28 cellular contexts compared by ENCODE assay signal in the genomic region with DNA sequence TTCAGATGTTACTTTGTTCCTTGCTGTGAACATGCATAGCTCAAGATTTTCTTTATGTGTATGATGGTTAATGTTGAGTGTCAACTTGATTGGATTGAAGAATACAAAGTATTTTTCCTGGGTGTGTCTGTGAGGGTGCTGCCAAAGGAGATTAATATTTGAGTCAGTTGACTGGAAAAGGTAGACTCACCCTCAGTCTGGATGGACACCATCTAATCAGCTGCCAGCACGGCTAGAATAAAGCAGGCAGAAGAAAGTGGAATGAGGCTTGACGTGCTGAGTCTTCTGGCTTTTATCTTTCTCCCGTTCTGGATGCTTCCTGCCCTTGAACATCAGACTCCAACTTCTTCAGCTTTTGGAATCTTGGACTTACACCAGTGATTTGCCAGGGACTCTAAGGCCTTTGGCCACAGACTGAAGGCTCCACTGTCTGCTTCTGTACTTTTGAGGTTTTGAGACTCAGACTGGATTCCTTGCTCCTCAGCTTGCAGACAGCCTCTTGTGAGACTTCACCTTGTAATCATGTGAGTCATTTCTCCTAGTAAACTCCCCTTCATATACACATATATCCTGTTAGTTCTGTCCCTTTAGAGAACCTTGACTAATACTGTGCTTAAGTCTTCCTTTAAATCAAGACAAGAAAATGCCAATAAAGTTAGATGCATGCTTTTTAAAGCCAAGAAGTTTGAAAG.
A peak's percentile ranks its signal among the peaks of the same experiment; 100 is the strongest.
DNase-seq lines count a peak whose midpoint lies in the region; ATAC-seq, FAIRE-seq and TF ChIP-seq lines count a peak whose summit lies in the region.
"Had no signal": no experiment of that assay in that cellular context is flagged by ENCODE, and none has a peak within 500 bp of the region (broad histone marks: within the 10 kb centered on the region; RNA-seq: fewer than 3 reads in every experiment).

No MANE protein-coding gene starts in this region.

- no peak for TF ChIP-seq EP300 in H1 (IDR thresholded peaks at IDR 0.05; ENCODE audit: borderline replicate concordance in 1 of 2, low read depth in 2 of 2, low read length in 2 of 2)

- no peak overlapping the region for H2BK12ac ChIP-seq in H1 (ENCODE audit: low read depth, low read length)

- H3K27ac ChIP-seq in AG04450 (ENCODE audit: low read depth, low read length) (no peak overlapping the region), PC-3 (ENCODE audit: low read length) (no peak overlapping the region), H1 (ENCODE audit: low read depth, low read length) (no peak overlapping the region)
- H3K27ac ChIP-seq: tibial artery, VCaP had no signal

- H3K27me3 ChIP-seq in AG04450 (ENCODE audit: control insufficient read depth, insufficient read depth, low read length): no peaks in the 10 kb centered on the region
- H3K27me3 ChIP-seq in PC-3 (ENCODE audit: low read length): no peaks in the 10 kb centered on the region
- no peaks in the 10 kb centered on the region for H3K27me3 ChIP-seq in H1 (replicated peaks in 1 of 4; ENCODE audit: control insufficient read depth in 3 of 4, extremely low read depth in 1 of 4, insufficient read depth in 3 of 4, low read length in 3 of 4)
- H3K27me3 ChIP-seq: BE2C, tibial artery had no signal

- no peak overlapping the region for H3K4me2 ChIP-seq in PC-3 (ENCODE audit: low read length)
- no peak overlapping the region for H3K4me2 ChIP-seq in H1 (ENCODE audit: insufficient read depth in 1 of 2, low read depth in 2 of 2, low read length in 2 of 2)

- H3K79me2 ChIP-seq in PC-3 (ENCODE audit: low read length) (no peaks in the 10 kb centered on the region), H1 (ENCODE audit: control insufficient read depth in 1 of 2, insufficient read depth in 2 of 2, low read length in 2 of 2) (no peaks in the 10 kb centered on the region)

- no peak overlapping the region for H4K91ac ChIP-seq in H1 (replicated peaks; ENCODE audit: insufficient read length, low read length)

- H3K4me3 ChIP-seq in AG04450 (ENCODE audit: low read depth, low read length) (no peak overlapping the region), PC-3 (ENCODE audit: low read length) (no peak overlapping the region), H1 (ENCODE audit: extremely low read depth in 1 of 4, insufficient read depth in 2 of 4, low read depth in 3 of 4, low read length in 4 of 4) (no peak overlapping the region)
- H3K4me3 ChIP-seq: tibial artery had no signal

- H2BK5ac ChIP-seq in H1 (ENCODE audit: low read depth, low read length): no peak overlapping the region

- no peak overlapping the region for H2AK5ac ChIP-seq in H1 (ENCODE audit: low read depth, low read length)

- H4K20me1 ChIP-seq in PC-3 (ENCODE audit: low read length) (no peaks in the 10 kb centered on the region), H1 (replicated peaks in 1 of 2; ENCODE audit: control insufficient read depth in 1 of 2, insufficient read depth in 2 of 2, low read length in 2 of 2) (no peaks in the 10 kb centered on the region)

- H2BK120ac ChIP-seq in H1 (replicated peaks; ENCODE audit: low read depth, low read length): no peak overlapping the region

- H4K5ac ChIP-seq in H1 (ENCODE audit: insufficient read length, low read depth, low read length): no peak overlapping the region

- H3K9me3 ChIP-seq in AG04450 (ENCODE audit: control insufficient read depth, insufficient read depth, low read length) (no peaks in the 10 kb centered on the region), PC-3 (ENCODE audit: low read length) (no peaks in the 10 kb centered on the region), H1 (ENCODE audit: insufficient read depth in 2 of 2, low read depth in 1 of 2, low read length in 1 of 2) (no peaks in the 10 kb centered on the region)
- H3K9me3 ChIP-seq: BE2C, tibial artery had no signal

- no peak overlapping the region for H2BK15ac ChIP-seq in H1 (ENCODE audit: low read length)

- H3K9me2 ChIP-seq in PC-3 (replicated peaks; ENCODE audit: low read length): no peaks in the 10 kb centered on the region

- H3K9ac ChIP-seq in PC-3 (ENCODE audit: low read length) (no peak overlapping the region), H1 (replicated peaks in 1 of 4; ENCODE audit: extremely low read depth in 1 of 4, low read depth in 3 of 4, low read length in 3 of 4) (no peak overlapping the region)

- no peak overlapping the region for H4K8ac ChIP-seq in H1 (ENCODE audit: extremely low read depth, insufficient read depth, low read length)

- H3K23me2 ChIP-seq in H1 (ENCODE audit: low read depth, low read length): no peaks in the 10 kb centered on the region

- no peak overlapping the region for H3K56ac ChIP-seq in H1 (replicated peaks; ENCODE audit: insufficient read length, low read depth, low read length)

- no peaks in the 10 kb centered on the region for H3F3A ChIP-seq in PC-3 (ENCODE audit: low read length, unreplicated experiment)

- WGBS in H1 (ENCODE audit: extremely low coverage in 1 of 2, insufficient coverage in 1 of 2, insufficient read length in 1 of 2, insufficient replicate concordance in 2 of 2, low coverage in 1 of 2, low lambda C conversion rate in 2 of 2, missing lambda C conversion rate in 1 of 2), 2 experiments: 95% methylated on average over 3 of the region's 3 CpGs; no CpG with 5 or more reads in 1 of the 2 experiments

- H3K4me1 ChIP-seq in PC-3 (ENCODE audit: insufficient read depth, low read length) (no peaks in the 10 kb centered on the region), H1 (replicated peaks in 1 of 4; ENCODE audit: control insufficient read depth in 3 of 4, insufficient read depth in 4 of 4, low read length in 3 of 4) (no peaks in the 10 kb centered on the region)
- H3K4me1 ChIP-seq: tibial artery had no signal

- no peaks in the 10 kb centered on the region for H3K79me1 ChIP-seq in H1 (ENCODE audit: low read depth, low read length)

- POLR2A ChIA-PET in AG04450 (lab: Yijun Ruan, JAX) (no interaction called here), PC-3 (lab: Charles Lee; ENCODE audit: unreplicated experiment) (no interaction called here), H1 (lab: Charles Lee; ENCODE audit: partially characterized antibody) (interaction anchor here (1.2 kb wide), 1 partner anchor 10 kb away, joined by 3 read pairs; no protein-coding TSS in a partner anchor)

- BruUV-seq in PC-3 (replicated peaks; lab: Mats Ljungman, UMichigan): no TSS peak

- TF ChIP-seq RAD21 in H1 (IDR thresholded peaks at IDR 0.05 in 1 of 2, conservative IDR thresholded peaks at IDR 0.05 in 1 of 2; ENCODE audit: low read depth in 2 of 2, low read length in 2 of 2): no peak

- TF ChIP-seq POLR2A in H1 (IDR thresholded peaks at IDR 0.05; ENCODE audit: control extremely low read depth in 1 of 2, low read depth in 2 of 2, low read length in 2 of 2): no peak

- peak; percentile 37; the same call in 1 of the 2 replicates for ATAC-seq in PC-3
- no peak for ATAC-seq in GM21526 (IDR thresholded peaks at IDR 0.05; ENCODE audit: low FRiP score, unreplicated experiment)

- CTCF ChIA-PET in AG04450 (lab: Charles Lee): no interaction called here
- CTCF ChIA-PET in PC-3 (lab: Charles Lee): no interaction called here
- CTCF ChIA-PET in H1 (lab: Charles Lee; ENCODE audit: partially characterized antibody): interaction anchor here (2.0 kb wide), 1 partner anchor 13 kb away, joined by 4 read pairs; no protein-coding TSS in a partner anchor

- H3K23ac ChIP-seq in H1 (ENCODE audit: insufficient read length): no peak overlapping the region

- H3K4ac ChIP-seq in H1 (replicated peaks; ENCODE audit: insufficient read length, low read depth, low read length): no peak overlapping the region

- H3K14ac ChIP-seq in H1 (ENCODE audit: insufficient read length): no peak overlapping the region

- no peak overlapping the region for H2BK20ac ChIP-seq in H1 (ENCODE audit: low read length)

- intact Hi-C loops in PC-3 (cut with micrococcal nuclease): no loop called here

- TF ChIP-seq CTCF in AG04450 (IDR thresholded peaks at IDR 0.05; ENCODE audit: low read depth, low read length): no peak
- no peak for TF ChIP-seq CTCF in PC-3 (conservative IDR thresholded peaks at IDR 0.05; ENCODE audit: low read depth, low read length)
- TF ChIP-seq CTCF in H1 (IDR thresholded peaks at IDR 0.05; ENCODE audit: control extremely low read depth in 1 of 3, insufficient read depth in 1 of 3, low read depth in 1 of 3, low read length in 3 of 3): no peak

- H2AFZ ChIP-seq in PC-3 (ENCODE audit: low read length): no peak overlapping the region
- peak overlapping the region; percentile 68 for H2AFZ ChIP-seq in H1 (ENCODE audit: low read length)

- no peak for FAIRE-seq in H1 (lab: Jason Lieb, UNC)
- FAIRE-seq: A204.1, GM12892, RCC 7860 had no signal

- no peaks in the 10 kb centered on the region for H3K36me3 ChIP-seq in PC-3 (ENCODE audit: low read depth, low read length)
- no peaks in the 10 kb centered on the region for H3K36me3 ChIP-seq in H1 (ENCODE audit: control insufficient read depth in 2 of 4, insufficient read depth in 4 of 4, low read length in 3 of 4)
- H3K36me3 ChIP-seq: BE2C, tibial artery had no signal

- H3K18ac ChIP-seq in H1 (ENCODE audit: extremely low read depth, low read length): no peak overlapping the region

- DNase-seq in AG04450 (ENCODE audit: low read depth, low spot score) (peak; percentile 11), PC-3 (no peak), H1 (ENCODE audit: low read depth in 1 of 2, low spot score in 2 of 2) (no peak), islet precursor cell (peak; percentile 68), T-helper 1 cell (no peak), NCI-H146 treated with DMSO at 0.1 percent for 48 hours (lab: John Stamatoyannopoulos, UW; ENCODE audit: unreplicated experiment) (no peak), NCI-H2081 (lab: John Stamatoyannopoulos, UW) (no peak)
- DNase-seq: activated CD8-positive, alpha-beta memory T cell treated with anti-CD3 and anti-CD28 coated beads, Interleukin-2, amount 50 U/mL, for 48 hours; activated naive CD8-positive, alpha-beta T cell treated with anti-CD3 and anti-CD28 coated beads for 36 hours; BE2C; cortex of kidney; DMS79 treated with DMSO at 0.1 percent for 48 hours; foreskin melanocyte; GOT3; kidney glomerular epithelial cell; MM.1S; NCI-H146; NCI-H2171; NCI-H524 treated with DMSO at 0.1 percent for 48 hours; occipital lobe; stimulated activated CD4-positive, alpha-beta T cell treated with anti-CD3 and anti-CD28 coated beads, Interleukin-4, amount 100 ng/mL, for 4 hours; T-helper 2 cell; tibial artery had no signal

TF ChIP-seq in H1, 55 proteins besides CTCF, POLR2A, EP300 and RAD21 (continues in another document):
- TF ChIP-seq TBP (IDR thresholded peaks at IDR 0.05; ENCODE audit: low read depth, low read length): no peak
- TF ChIP-seq BACH1 (IDR thresholded peaks at IDR 0.05; ENCODE audit: low read length): no peak
- TF ChIP-seq YY1 (IDR thresholded peaks at IDR 0.05; ENCODE audit: low read depth, low read length): no peak
- TF ChIP-seq JUN (IDR thresholded peaks at IDR 0.05; ENCODE audit: low read depth, low read length): no peak
- TF ChIP-seq POU5F1 (IDR thresholded peaks at IDR 0.05; ENCODE audit: low read depth, low read length): no peak
- no peak for TF ChIP-seq CREB1 (IDR thresholded peaks at IDR 0.05)
- TF ChIP-seq SP2 (IDR thresholded peaks at IDR 0.05; ENCODE audit: low read length): no peak
- no peak for TF ChIP-seq GABPA (IDR thresholded peaks at IDR 0.05; ENCODE audit: borderline replicate concordance, insufficient read depth, low read length)
- TF ChIP-seq CTBP2 (IDR thresholded peaks at IDR 0.05; ENCODE audit: borderline replicate concordance, insufficient read depth, insufficient read length, low read length): no peak
- TF ChIP-seq JUND (IDR thresholded peaks at IDR 0.05; ENCODE audit: low read length): no peak

Comparison
In these comparisons a context has a peak if more than half of its experiments do, and no peak if none do; other contexts are left out.
1. DNase-seq: peak in AG04450 (single experiment) and islet precursor cell (single experiment); none in PC-3 (single experiment), H1 (0 of 2), T-helper 1 cell (0 of 5), NCI-H146 treated with DMSO at 0.1 percent for 48 hours (single experiment) and NCI-H2081 (0 of 2).